ENCODE assay signal across 10 cellular contexts in genomic region chr10:133376183-133376582, GRCh38. TPM values are rescaled to one million over a fixed set of nuclear protein-coding genes. Genes with fewer than 3 reads are reported as not detected.
"Had no signal": no experiment of that assay in that cellular context is flagged by ENCODE, and none has a peak within 500 bp of the region (broad histone marks: within the 10 kb centered on the region; RNA-seq: fewer than 3 reads in every experiment).

No MANE protein-coding gene starts in this region.

RNA-seq across cellular contexts. Expression of gene PRAP1, which starts 29.0 kb away (rescaled TPM):
- total RNA-seq: activated naive CD8-positive, alpha-beta T cell treated with anti-CD3 and anti-CD28 coated beads for 36 hours; activated T-cell treated with anti-CD3 and anti-CD28 coated beads, Interleukin-2, amount 50 U/mL, for 72 hours; chondrocyte; dermis blood vessel endothelial cell; esophagus muscularis mucosa; frontal cortex; left ventricle myocardium superior; mammary epithelial cell; skeletal muscle tissue; uterus had no signal
- polyA plus RNA-seq: mammary epithelial cell had no signal
